ENCODE assay signal across 21 cellular contexts in the genomic region with DNA sequence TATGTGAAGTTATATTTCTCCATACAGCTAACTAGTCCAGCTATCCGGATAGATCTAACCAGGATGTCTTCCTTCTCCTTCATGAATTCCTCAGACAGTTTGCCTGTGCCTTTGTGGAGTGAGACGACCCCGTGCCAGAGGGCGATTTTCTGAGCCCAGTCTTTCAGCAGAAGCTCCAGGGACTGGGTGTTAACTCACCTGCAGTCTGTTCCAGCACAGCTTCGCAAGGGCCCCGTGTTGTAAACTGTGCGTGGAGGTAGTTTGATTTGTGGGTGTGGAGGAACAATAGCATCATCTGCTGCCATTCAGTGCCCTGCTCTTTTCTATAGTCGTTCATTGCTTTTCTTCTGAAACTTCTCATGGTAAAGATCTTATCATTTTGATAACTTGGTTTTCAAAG.
A peak's percentile ranks its signal among the peaks of the same experiment; 100 is the strongest.
DNase-seq lines count a peak whose midpoint lies in the region; ATAC-seq and TF ChIP-seq lines count a peak whose summit lies in the region.
"Had no signal": no experiment of that assay in that cellular context is flagged by ENCODE, and none has a peak within 500 bp of the region (broad histone marks: within the 10 kb centered on the region; RNA-seq: fewer than 3 reads in every experiment).

No MANE protein-coding gene starts in this region.

- H3K27ac ChIP-seq in BLaER1 treated with 17β-estradiol and CSF1 and Interleukin-3, amounts not matched to agents 10 nM and 100 nM = no peak overlapping the region
- peak overlapping the region; percentile 81 for H3K27ac ChIP-seq in rectal smooth muscle tissue (ENCODE audit: low read depth, low read length)
- H3K27ac ChIP-seq: A549, HL-60, KMS-11, RWPE1, SJCRH30 had no signal

- H3K9me3 Mint-ChIP-seq in activated B cell treated with CpG ODN at 0.5 μM for 24 hours (no peaks in the 10 kb centered on the region), glutamatergic neuron (ENCODE audit: unreplicated experiment) (peaks cover 2% of the 10 kb centered on the region)

- peak overlapping the region in 9 of 11 experiments; percentile 58 to 88 (median 79); a peak in 17 of 22 replicates for H3K4me2 ChIP-seq in BLaER1 treated with 17β-estradiol and CSF1 and Interleukin-3, amounts not matched to agents 10 nM and 100 nM
- H3K4me2 ChIP-seq: A549, KMS-11 had no signal

- peaks cover 0 to 19% (median 0%) of the 10 kb centered on the region in 11 experiments; a peak in 10 of 22 replicates for H3K36me3 ChIP-seq in BLaER1 treated with 17β-estradiol and CSF1 and Interleukin-3, amounts not matched to agents 10 nM and 100 nM
- H3K36me3 ChIP-seq in rectal smooth muscle tissue (ENCODE audit: control insufficient read depth, insufficient read depth, low read length) = no peaks in the 10 kb centered on the region
- H3K36me3 ChIP-seq: SJCRH30 had no signal

- H3K27ac Mint-ChIP-seq in activated B cell treated with CpG ODN at 0.5 μM for 24 hours = no peak overlapping the region
- H3K27ac Mint-ChIP-seq in glutamatergic neuron (ENCODE audit: unreplicated experiment) = peak overlapping the region; percentile 82

- H3K4me3 Mint-ChIP-seq in activated B cell treated with CpG ODN at 0.5 μM for 24 hours (no peak overlapping the region), glutamatergic neuron (ENCODE audit: unreplicated experiment) (peak overlapping the region; percentile 9)

- H3K9ac ChIP-seq in BLaER1 treated with 17β-estradiol and CSF1 and Interleukin-3, amounts not matched to agents 10 nM and 100 nM = 0 out of 22 replicates have a peak overlapping the region, but pooled peaks of 1 of the 11 experiments have one; percentile 15
- no peak overlapping the region for H3K9ac ChIP-seq in rectal smooth muscle tissue (ENCODE audit: low read length)
- H3K9ac ChIP-seq: KMS-11 had no signal

- peaks cover 6 to 41% (median 30%) of the 10 kb centered on the region in 11 experiments; a peak in 18 of 22 replicates for H3K27me3 ChIP-seq in BLaER1 treated with 17β-estradiol and CSF1 and Interleukin-3, amounts not matched to agents 10 nM and 100 nM
- H3K27me3 ChIP-seq in rectal smooth muscle tissue (ENCODE audit: control insufficient read depth, insufficient read depth, low read length) = no peaks in the 10 kb centered on the region
- H3K27me3 ChIP-seq: SJCRH30 had no signal

- peaks cover 8 to 68% (median 54%) of the 10 kb centered on the region in 10 experiments; a peak in 19 of 20 replicates for H3K4me1 ChIP-seq in BLaER1 treated with 17β-estradiol and CSF1 and Interleukin-3, amounts not matched to agents 10 nM and 100 nM
- peaks cover 32% of the 10 kb centered on the region for H3K4me1 ChIP-seq in rectal smooth muscle tissue (ENCODE audit: control insufficient read depth, insufficient read depth, low read length)
- H3K4me1 ChIP-seq: SJCRH30 had no signal

- peaks cover 18% of the 10 kb centered on the region for H3K4me1 Mint-ChIP-seq in activated B cell treated with CpG ODN at 0.5 μM for 24 hours
- H3K4me1 Mint-ChIP-seq in glutamatergic neuron (ENCODE audit: low read depth, unreplicated experiment) = peaks cover 40% of the 10 kb centered on the region

- H3K27me3 Mint-ChIP-seq in activated B cell treated with CpG ODN at 0.5 μM for 24 hours (no peaks in the 10 kb centered on the region), glutamatergic neuron (ENCODE audit: unreplicated experiment) (peaks cover 11% of the 10 kb centered on the region)

- H3K36me3 Mint-ChIP-seq in activated B cell treated with CpG ODN at 0.5 μM for 24 hours (ENCODE audit: low read depth) (peaks cover 13% of the 10 kb centered on the region), glutamatergic neuron (ENCODE audit: unreplicated experiment) (peaks cover 15% of the 10 kb centered on the region)

- peaks cover 5 to 16% (median 11%) of the 10 kb centered on the region in 11 experiments; a peak in 18 of 22 replicates for H3K9me3 ChIP-seq in BLaER1 treated with 17β-estradiol and CSF1 and Interleukin-3, amounts not matched to agents 10 nM and 100 nM (replicated peaks in 1 of 11)
- H3K9me3 ChIP-seq: A549, SJCRH30 had no signal

- TF ChIP-seq CTCF in activated B cell treated with CpG ODN at 0.5 μM for 24 hours (IDR thresholded peaks at IDR 0.05) (no peak), glutamatergic neuron (IDR thresholded peaks at IDR 0.05; ENCODE audit: partially characterized antibody, unreplicated experiment) (no peak)

- DNase-seq in activated B cell treated with CpG ODN at 0.5 μM for 24 hours (peak; percentile 1), glutamatergic neuron (no peak), SK-N-DZ (ENCODE audit: low spot score) (no peak), NCI-H1092 treated with DMSO at 0.1 percent for 48 hours (lab: John Stamatoyannopoulos, UW) (no peak), UCSD-AML1 (lab: John Stamatoyannopoulos, UW; ENCODE audit: unreplicated experiment) (no peak), DMS153 (lab: John Stamatoyannopoulos, UW) (no peak)
- DNase-seq: DMS79 treated with DMSO at 0.1 percent for 48 hours, H7, MV-4-11, NCI-H1417, NCI-H187, NCI-H2107, NCI-H510A treated with DMSO at 0.1 percent for 48 hours, NCI-H774, SJCRH30 had no signal

- no peak overlapping the region for H3K4me3 ChIP-seq in BLaER1 treated with 17β-estradiol and CSF1 and Interleukin-3, amounts not matched to agents 10 nM and 100 nM
- no peak overlapping the region for H3K4me3 ChIP-seq in rectal smooth muscle tissue (ENCODE audit: low read length)
- H3K4me3 ChIP-seq: A549, SJCRH30 had no signal

- no peak for ATAC-seq in activated B cell treated with CpG ODN at 0.5 μM for 24 hours (ENCODE audit: low read depth)
- ATAC-seq: A549 had no signal

- intact Hi-C loops in activated B cell treated with CpG ODN at 0.5 μM for 24 hours (cut with micrococcal nuclease) = no loop called here

- POLR2A ChIA-PET in activated B cell treated with CpG ODN at 0.5 μM for 24 hours (lab: Charles Lee) = no interaction called here

- peaks cover 47 to 100% (median 99%) of the 10 kb centered on the region in 11 experiments; a peak in 20 of 22 replicates for H4K20me1 ChIP-seq in BLaER1 treated with 17β-estradiol and CSF1 and Interleukin-3, amounts not matched to agents 10 nM and 100 nM

- CTCF ChIA-PET in activated B cell treated with CpG ODN at 0.5 μM for 24 hours (lab: Charles Lee) = no interaction called here
